1 cellular context compared by ENCODE assay signal in the genomic region with DNA sequence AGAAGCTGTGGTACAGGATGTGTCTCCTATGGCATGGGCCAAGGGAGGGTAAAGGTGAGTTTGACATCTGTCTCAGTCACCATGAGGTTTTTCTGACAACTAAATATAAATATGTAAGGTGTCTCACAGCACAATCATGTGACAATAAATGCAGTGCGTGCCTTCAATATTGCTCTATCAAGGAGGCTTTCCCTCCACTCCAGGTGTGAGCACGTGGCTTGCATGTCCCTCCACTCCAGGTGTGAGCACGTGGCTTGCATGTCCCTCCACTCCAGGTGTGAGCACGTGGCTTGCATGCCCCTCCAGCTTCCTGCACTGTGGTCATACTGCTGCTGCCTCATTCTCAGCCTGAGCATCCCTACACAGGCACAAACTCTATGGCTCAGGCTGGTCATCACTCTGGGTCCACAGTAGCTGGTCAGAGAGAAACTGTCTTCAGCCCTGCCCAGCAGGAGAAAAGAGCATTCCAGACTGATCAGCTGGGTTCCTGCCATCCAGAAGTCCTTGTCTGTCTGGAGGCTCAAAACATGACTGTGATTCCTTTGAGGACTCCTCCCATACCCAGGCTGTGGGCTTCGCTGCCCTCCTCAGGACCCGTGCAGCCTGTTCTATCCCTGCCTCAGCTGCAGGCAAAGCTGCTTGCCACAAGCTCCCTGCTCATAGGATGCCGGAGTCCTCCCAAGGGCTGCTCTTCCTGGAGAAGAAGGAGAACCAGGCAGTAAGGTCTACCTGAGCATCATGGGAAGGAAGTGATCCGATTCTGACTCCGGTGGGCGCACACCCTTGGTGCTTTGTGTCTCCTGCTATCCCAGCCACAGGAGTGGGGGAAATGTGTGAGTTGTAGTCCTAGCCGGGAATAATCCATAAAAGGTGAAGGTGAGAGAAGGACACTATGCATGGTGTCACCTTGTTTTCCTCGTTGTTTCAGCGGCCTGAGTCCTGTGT.
TF ChIP-seq lines count a peak whose summit lies in the region.

No MANE protein-coding gene starts in this region.

TF ChIP-seq in K562, 482 proteins besides CTCF, POLR2A, EP300 and RAD21 (continued from another document and continues in another):
- TF ChIP-seq, protein P1, sequence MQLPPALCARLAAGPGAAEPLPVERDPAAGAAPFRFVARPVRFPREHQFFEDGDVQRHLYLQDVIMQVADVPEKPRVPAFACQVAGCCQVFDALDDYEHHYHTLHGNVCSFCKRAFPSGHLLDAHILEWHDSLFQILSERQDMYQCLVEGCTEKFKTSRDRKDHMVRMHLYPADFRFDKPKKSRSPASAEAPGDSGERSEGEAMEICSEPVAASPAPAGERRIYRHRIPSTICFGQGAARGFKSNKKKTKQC (CRISPR knock-in tag; IDR thresholded peaks at IDR 0.05), result peak; percentile 83
- TF ChIP-seq GATAD2A (IDR thresholded peaks at IDR 0.05), result no peak
- peak; percentile 14; the same call in 1 of the 2 replicates for TF ChIP-seq ZC3H4 (CRISPR knock-in tag; IDR thresholded peaks at IDR 0.05; ENCODE audit: borderline replicate concordance)
- TF ChIP-seq, protein P2, sequence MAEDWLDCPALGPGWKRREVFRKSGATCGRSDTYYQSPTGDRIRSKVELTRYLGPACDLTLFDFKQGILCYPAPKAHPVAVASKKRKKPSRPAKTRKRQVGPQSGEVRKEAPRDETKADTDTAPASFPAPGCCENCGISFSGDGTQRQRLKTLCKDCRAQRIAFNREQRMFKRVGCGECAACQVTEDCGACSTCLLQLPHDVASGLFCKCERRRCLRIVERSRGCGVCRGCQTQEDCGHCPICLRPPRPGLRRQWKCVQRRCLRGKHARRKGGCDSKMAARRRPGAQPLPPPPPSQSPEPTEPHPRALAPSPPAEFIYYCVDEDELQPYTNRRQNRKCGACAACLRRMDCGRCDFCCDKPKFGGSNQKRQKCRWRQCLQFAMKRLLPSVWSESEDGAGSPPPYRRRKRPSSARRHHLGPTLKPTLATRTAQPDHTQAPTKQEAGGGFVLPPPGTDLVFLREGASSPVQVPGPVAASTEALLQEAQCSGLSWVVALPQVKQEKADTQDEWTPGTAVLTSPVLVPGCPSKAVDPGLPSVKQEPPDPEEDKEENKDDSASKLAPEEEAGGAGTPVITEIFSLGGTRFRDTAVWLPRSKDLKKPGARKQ (CRISPR knock-in tag; IDR thresholded peaks at IDR 0.05), result no peak
- no peak for TF ChIP-seq SMAD2 (IDR thresholded peaks at IDR 0.05; ENCODE audit: low read depth, low read length)
- TF ChIP-seq CEBPB (tag; IDR thresholded peaks at IDR 0.05), result 0 out of 2 replicates have a peak, but pooled peaks have one; percentile 6
- TF ChIP-seq ZNF507 (tag; conservative IDR thresholded peaks at IDR 0.05), result no peak
- TF ChIP-seq, protein P3, sequence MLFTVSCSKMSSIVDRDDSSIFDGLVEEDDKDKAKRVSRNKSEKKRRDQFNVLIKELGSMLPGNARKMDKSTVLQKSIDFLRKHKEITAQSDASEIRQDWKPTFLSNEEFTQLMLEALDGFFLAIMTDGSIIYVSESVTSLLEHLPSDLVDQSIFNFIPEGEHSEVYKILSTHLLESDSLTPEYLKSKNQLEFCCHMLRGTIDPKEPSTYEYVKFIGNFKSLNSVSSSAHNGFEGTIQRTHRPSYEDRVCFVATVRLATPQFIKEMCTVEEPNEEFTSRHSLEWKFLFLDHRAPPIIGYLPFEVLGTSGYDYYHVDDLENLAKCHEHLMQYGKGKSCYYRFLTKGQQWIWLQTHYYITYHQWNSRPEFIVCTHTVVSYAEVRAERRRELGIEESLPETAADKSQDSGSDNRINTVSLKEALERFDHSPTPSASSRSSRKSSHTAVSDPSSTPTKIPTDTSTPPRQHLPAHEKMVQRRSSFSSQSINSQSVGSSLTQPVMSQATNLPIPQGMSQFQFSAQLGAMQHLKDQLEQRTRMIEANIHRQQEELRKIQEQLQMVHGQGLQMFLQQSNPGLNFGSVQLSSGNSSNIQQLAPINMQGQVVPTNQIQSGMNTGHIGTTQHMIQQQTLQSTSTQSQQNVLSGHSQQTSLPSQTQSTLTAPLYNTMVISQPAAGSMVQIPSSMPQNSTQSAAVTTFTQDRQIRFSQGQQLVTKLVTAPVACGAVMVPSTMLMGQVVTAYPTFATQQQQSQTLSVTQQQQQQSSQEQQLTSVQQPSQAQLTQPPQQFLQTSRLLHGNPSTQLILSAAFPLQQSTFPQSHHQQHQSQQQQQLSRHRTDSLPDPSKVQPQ (CRISPR knock-in tag; IDR thresholded peaks at IDR 0.05; ENCODE audit: borderline replicate concordance), result no peak
- TF ChIP-seq TAF9B (IDR thresholded peaks at IDR 0.05; ENCODE audit: partially characterized antibody), result no peak
- no peak for TF ChIP-seq ZNF75A (CRISPR knock-in tag; IDR thresholded peaks at IDR 0.05)
- TF ChIP-seq, protein P4, sequence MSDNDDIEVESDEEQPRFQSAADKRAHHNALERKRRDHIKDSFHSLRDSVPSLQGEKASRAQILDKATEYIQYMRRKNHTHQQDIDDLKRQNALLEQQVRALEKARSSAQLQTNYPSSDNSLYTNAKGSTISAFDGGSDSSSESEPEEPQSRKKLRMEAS (CRISPR knock-in tag; IDR thresholded peaks at IDR 0.05), result peak; percentile 96
- TF ChIP-seq, protein P5, sequence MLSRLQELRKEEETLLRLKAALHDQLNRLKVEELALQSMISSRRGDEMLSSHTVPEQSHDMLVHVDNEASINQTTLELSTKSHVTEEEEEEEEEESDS (CRISPR knock-in tag; IDR thresholded peaks at IDR 0.05), result no peak
- TF ChIP-seq RBBP5 (IDR thresholded peaks at IDR 0.05; ENCODE audit: borderline replicate concordance, insufficient read depth, low read length, poor library complexity, severe bottlenecking), result no peak
- TF ChIP-seq ETV6 (IDR thresholded peaks at IDR 0.05; ENCODE audit: borderline replicate concordance in 1 of 2, low read depth in 2 of 2, low read length in 1 of 2), result no peak
- TF ChIP-seq ETV6 (CRISPR knock-in tag; IDR thresholded peaks at IDR 0.05; ENCODE audit: borderline replicate concordance), result 0 out of 2 replicates have a peak, but pooled peaks have one; percentile 54
- TF ChIP-seq ZNF232 (CRISPR knock-in tag; IDR thresholded peaks at IDR 0.05), result peak; percentile 77; the same call in 1 of the 2 replicates
- no peak for TF ChIP-seq ZNF143 (CRISPR knock-in tag; IDR thresholded peaks at IDR 0.05)
- TF ChIP-seq, protein P6, sequence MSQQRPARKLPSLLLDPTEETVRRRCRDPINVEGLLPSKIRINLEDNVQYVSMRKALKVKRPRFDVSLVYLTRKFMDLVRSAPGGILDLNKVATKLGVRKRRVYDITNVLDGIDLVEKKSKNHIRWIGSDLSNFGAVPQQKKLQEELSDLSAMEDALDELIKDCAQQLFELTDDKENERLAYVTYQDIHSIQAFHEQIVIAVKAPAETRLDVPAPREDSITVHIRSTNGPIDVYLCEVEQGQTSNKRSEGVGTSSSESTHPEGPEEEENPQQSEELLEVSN (IDR thresholded peaks at IDR 0.05; ENCODE audit: borderline replicate concordance in 1 of 2, extremely low read depth in 1 of 2, insufficient read depth in 1 of 2, insufficient read length in 1 of 2, low read depth in 1 of 2, low read length in 1 of 2, poor library complexity in 1 of 2, severe bottlenecking in 1 of 2), result peak in 1 of 2 experiments; percentile 88
- TF ChIP-seq BRD4 (IDR thresholded peaks at IDR 0.05), result no peak
- no peak for TF ChIP-seq ZEB2 (IDR thresholded peaks at IDR 0.05)
- no peak for TF ChIP-seq XRCC3 (IDR thresholded peaks at IDR 0.05)
- TF ChIP-seq SMARCB1 (IDR thresholded peaks at IDR 0.05; ENCODE audit: insufficient read length, low read depth), result no peak
- TF ChIP-seq, protein P7, sequence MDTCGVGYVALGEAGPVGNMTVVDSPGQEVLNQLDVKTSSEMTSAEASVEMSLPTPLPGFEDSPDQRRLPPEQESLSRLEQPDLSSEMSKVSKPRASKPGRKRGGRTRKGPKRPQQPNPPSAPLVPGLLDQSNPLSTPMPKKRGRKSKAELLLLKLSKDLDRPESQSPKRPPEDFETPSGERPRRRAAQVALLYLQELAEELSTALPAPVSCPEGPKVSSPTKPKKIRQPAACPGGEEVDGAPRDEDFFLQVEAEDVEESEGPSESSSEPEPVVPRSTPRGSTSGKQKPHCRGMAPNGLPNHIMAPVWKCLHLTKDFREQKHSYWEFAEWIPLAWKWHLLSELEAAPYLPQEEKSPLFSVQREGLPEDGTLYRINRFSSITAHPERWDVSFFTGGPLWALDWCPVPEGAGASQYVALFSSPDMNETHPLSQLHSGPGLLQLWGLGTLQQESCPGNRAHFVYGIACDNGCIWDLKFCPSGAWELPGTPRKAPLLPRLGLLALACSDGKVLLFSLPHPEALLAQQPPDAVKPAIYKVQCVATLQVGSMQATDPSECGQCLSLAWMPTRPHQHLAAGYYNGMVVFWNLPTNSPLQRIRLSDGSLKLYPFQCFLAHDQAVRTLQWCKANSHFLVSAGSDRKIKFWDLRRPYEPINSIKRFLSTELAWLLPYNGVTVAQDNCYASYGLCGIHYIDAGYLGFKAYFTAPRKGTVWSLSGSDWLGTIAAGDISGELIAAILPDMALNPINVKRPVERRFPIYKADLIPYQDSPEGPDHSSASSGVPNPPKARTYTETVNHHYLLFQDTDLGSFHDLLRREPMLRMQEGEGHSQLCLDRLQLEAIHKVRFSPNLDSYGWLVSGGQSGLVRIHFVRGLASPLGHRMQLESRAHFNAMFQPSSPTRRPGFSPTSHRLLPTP (IDR thresholded peaks at IDR 0.05; ENCODE audit: borderline replicate concordance, extremely low read depth, insufficient read length), result no peak
- no peak for TF ChIP-seq RBFOX2 (IDR thresholded peaks at IDR 0.05; ENCODE audit: low read depth, low read length)
- no peak for TF ChIP-seq EHMT2 (IDR thresholded peaks at IDR 0.05)
- TF ChIP-seq HNRNPL (IDR thresholded peaks at IDR 0.05; ENCODE audit: low read depth, low read length), result no peak
- TF ChIP-seq ZNF41 (CRISPR knock-in tag; conservative IDR thresholded peaks at IDR 0.05), result no peak
- TF ChIP-seq, protein P8, sequence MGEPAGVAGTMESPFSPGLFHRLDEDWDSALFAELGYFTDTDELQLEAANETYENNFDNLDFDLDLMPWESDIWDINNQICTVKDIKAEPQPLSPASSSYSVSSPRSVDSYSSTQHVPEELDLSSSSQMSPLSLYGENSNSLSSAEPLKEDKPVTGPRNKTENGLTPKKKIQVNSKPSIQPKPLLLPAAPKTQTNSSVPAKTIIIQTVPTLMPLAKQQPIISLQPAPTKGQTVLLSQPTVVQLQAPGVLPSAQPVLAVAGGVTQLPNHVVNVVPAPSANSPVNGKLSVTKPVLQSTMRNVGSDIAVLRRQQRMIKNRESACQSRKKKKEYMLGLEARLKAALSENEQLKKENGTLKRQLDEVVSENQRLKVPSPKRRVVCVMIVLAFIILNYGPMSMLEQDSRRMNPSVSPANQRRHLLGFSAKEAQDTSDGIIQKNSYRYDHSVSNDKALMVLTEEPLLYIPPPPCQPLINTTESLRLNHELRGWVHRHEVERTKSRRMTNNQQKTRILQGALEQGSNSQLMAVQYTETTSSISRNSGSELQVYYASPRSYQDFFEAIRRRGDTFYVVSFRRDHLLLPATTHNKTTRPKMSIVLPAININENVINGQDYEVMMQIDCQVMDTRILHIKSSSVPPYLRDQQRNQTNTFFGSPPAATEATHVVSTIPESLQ (CRISPR knock-in tag; IDR thresholded peaks at IDR 0.05), result no peak
- TF ChIP-seq RFX5 (IDR thresholded peaks at IDR 0.05; ENCODE audit: low read depth, low read length), result no peak
- TF ChIP-seq BRF1 (IDR thresholded peaks at IDR 0.05; ENCODE audit: borderline replicate concordance, extremely low read depth, insufficient read length), result no peak
- no peak for TF ChIP-seq NELFE (IDR thresholded peaks at IDR 0.05; ENCODE audit: insufficient read depth, insufficient read length)
- peak in 1 of 2 experiments; percentile 67; a peak in 1 of 3 replicates for TF ChIP-seq CBX3 (IDR thresholded peaks at IDR 0.05; ENCODE audit: borderline replicate concordance in 1 of 2, low read length in 2 of 2)
- no peak for TF ChIP-seq TCF7 (IDR thresholded peaks at IDR 0.05; ENCODE audit: borderline replicate concordance)
- no peak for TF ChIP-seq ZBED1 (IDR thresholded peaks at IDR 0.05)
- peak; percentile 92 for TF ChIP-seq L3MBTL2 (IDR thresholded peaks at IDR 0.05)
- TF ChIP-seq ZNF717 (CRISPR knock-in tag; IDR thresholded peaks at IDR 0.05), result no peak
- no peak for TF ChIP-seq NFIC (IDR thresholded peaks at IDR 0.05)
- TF ChIP-seq, protein P9, sequence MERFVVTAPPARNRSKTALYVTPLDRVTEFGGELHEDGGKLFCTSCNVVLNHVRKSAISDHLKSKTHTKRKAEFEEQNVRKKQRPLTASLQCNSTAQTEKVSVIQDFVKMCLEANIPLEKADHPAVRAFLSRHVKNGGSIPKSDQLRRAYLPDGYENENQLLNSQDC (CRISPR knock-in tag; IDR thresholded peaks at IDR 0.05), result no peak
- TF ChIP-seq KHSRP (IDR thresholded peaks at IDR 0.05), result no peak
- peak; percentile 55; the same call in 1 of the 2 replicates for TF ChIP-seq FOXP1 (CRISPR knock-in tag; IDR thresholded peaks at IDR 0.05)
- TF ChIP-seq, protein P10, sequence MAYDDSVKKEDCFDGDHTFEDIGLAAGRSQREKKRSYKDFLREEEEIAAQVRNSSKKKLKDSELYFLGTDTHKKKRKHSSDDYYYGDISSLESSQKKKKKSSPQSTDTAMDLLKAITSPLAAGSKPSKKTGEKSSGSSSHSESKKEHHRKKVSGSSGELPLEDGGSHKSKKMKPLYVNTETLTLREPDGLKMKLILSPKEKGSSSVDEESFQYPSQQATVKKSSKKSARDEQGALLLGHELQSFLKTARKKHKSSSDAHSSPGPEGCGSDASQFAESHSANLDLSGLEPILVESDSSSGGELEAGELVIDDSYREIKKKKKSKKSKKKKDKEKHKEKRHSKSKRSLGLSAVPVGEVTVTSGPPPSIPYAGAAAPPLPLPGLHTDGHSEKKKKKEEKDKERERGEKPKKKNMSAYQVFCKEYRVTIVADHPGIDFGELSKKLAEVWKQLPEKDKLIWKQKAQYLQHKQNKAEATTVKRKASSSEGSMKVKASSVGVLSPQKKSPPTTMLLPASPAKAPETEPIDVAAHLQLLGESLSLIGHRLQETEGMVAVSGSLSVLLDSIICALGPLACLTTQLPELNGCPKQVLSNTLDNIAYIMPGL (CRISPR knock-in tag; IDR thresholded peaks at IDR 0.05), result 0 out of 2 replicates have a peak, but pooled peaks have one; percentile 66
- TF ChIP-seq ZNF583 (CRISPR knock-in tag; IDR thresholded peaks at IDR 0.05), result no peak
- TF ChIP-seq SRSF7 (optimal IDR thresholded peaks at IDR 0.05; ENCODE audit: low read depth, low read length), result no peak
- TF ChIP-seq, protein P11, sequence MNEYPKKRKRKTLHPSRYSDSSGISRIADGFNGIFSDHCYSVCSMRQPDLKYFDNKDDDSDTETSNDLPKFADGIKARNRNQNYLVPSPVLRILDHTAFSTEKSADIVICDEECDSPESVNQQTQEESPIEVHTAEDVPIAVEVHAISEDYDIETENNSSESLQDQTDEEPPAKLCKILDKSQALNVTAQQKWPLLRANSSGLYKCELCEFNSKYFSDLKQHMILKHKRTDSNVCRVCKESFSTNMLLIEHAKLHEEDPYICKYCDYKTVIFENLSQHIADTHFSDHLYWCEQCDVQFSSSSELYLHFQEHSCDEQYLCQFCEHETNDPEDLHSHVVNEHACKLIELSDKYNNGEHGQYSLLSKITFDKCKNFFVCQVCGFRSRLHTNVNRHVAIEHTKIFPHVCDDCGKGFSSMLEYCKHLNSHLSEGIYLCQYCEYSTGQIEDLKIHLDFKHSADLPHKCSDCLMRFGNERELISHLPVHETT (CRISPR knock-in tag; conservative IDR thresholded peaks at IDR 0.05 in 1 of 2, IDR thresholded peaks at IDR 0.05 in 1 of 2), result peak in 1 of 2 experiments; percentile 93; a peak in 1 of 4 replicates
- TF ChIP-seq, protein P12, sequence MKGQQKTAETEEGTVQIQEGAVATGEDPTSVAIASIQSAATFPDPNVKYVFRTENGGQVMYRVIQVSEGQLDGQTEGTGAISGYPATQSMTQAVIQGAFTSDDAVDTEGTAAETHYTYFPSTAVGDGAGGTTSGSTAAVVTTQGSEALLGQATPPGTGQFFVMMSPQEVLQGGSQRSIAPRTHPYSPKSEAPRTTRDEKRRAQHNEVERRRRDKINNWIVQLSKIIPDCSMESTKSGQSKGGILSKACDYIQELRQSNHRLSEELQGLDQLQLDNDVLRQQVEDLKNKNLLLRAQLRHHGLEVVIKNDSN (CRISPR knock-in tag; IDR thresholded peaks at IDR 0.05), result peak; percentile 63
